In the genomic region with DNA sequence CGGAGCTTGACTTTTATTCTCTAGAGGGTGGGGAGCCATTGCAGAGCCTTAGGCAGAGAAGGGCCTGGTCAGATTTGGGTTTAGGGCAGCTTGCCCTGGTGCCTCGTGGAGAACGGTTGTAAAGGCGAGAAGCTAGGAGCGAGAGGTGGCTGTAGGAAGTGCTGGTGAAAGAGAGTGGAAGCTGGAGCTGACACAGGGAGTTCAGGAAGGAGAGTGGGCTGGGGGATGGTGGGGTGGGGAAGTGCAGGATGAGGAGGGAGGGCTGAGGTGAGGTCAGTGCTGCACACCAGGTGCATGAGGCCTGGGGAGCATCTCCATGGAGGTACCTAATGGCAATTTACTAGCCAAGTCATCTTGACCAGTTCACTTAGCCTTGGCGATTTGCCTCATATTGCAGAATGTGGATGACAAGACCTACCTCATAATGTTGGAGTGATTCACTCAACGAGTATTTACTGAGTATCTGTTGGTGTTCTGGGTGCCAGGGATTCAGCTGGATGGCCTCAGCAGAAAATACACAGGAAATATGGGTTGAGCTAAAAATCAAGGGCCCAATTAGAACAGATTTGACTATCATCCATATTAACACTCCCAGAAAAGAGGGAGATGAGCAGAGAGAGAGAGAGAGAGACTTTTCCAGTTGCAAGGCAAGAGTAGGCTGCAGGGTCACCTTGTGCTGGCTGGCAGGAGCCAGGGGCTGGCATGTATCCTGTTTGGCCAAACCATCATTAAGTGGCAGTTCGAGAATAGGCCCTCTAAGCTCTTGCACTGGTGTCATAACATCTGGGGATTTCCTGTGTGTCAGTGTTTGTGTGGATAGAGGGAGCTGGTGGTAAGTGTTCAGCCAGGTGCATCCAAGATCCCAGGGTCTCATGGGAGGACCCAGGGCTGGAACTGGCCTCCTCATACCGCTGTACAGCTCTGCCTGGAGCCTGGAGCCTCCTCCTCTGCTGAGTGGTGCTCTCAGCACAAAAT, we compare ENCODE assay signal across 13 cellular contexts. TPM values are rescaled to one million over a fixed set of nuclear protein-coding genes. Genes with fewer than 3 reads are reported as not detected.
DNase-seq lines count a peak whose midpoint lies in the region; ATAC-seq, FAIRE-seq and TF ChIP-seq lines count a peak whose summit lies in the region.
"Had no signal": no experiment of that assay in that cellular context is flagged by ENCODE, and none has a peak within 500 bp of the region (broad histone marks: within the 10 kb centered on the region; RNA-seq: fewer than 3 reads in every experiment).

No MANE protein-coding gene starts in this region.

- ATAC-seq in mucosa of descending colon = no peak
- ATAC-seq in naive thymus-derived CD8-positive, alpha-beta T cell = no peak

- H3K9me3 Mint-ChIP-seq in astrocyte (ENCODE audit: unreplicated experiment) = no peaks in the 10 kb centered on the region
- no peaks in the 10 kb centered on the region for H3K9me3 Mint-ChIP-seq in naive thymus-derived CD8-positive, alpha-beta T cell

- peaks cover 5% of the 10 kb centered on the region for H3K27me3 ChIP-seq in AG04450 (ENCODE audit: control insufficient read depth, insufficient read depth, low read length)
- peaks cover 4% of the 10 kb centered on the region for H3K27me3 ChIP-seq in astrocyte (ENCODE audit: insufficient read depth, low read length)
- H3K27me3 ChIP-seq: ovary had no signal

- TF ChIP-seq CTCF in AG04450 (IDR thresholded peaks at IDR 0.05; ENCODE audit: low read depth, low read length) = no peak
- TF ChIP-seq CTCF in astrocyte (IDR thresholded peaks at IDR 0.05; ENCODE audit: insufficient read depth, low read depth, low read length) = no peak
- TF ChIP-seq CTCF in mucosa of descending colon (IDR thresholded peaks at IDR 0.05) = no peak

- H3K9me3 ChIP-seq in AG04450 (ENCODE audit: control insufficient read depth, insufficient read depth, low read length) (peaks cover 7% of the 10 kb centered on the region; the same call in 1 of the 2 replicates), astrocyte (ENCODE audit: insufficient read depth, low read depth, low read length) (no peaks in the 10 kb centered on the region), mucosa of descending colon (no peaks in the 10 kb centered on the region)
- H3K9me3 ChIP-seq: ovary had no signal

- no peaks in the 10 kb centered on the region for H3K36me3 ChIP-seq in astrocyte (ENCODE audit: insufficient read depth, low read length)
- no peaks in the 10 kb centered on the region for H3K36me3 ChIP-seq in mucosa of descending colon (ENCODE audit: low read depth)
- H3K36me3 ChIP-seq: ovary had no signal

- POLR2A ChIA-PET in AG04450 (lab: Yijun Ruan, JAX) = no interaction called here
- POLR2A ChIA-PET in naive thymus-derived CD8-positive, alpha-beta T cell (lab: Charles Lee) = no interaction called here

- H2AFZ ChIP-seq in astrocyte (ENCODE audit: low read depth, low read length) = no peak overlapping the region

- no peaks in the 10 kb centered on the region for H4K20me1 ChIP-seq in astrocyte (ENCODE audit: insufficient read depth, low read length)

- CTCF ChIA-PET in AG04450 (lab: Charles Lee) = interaction anchor here (2.1 kb wide), 1 partner anchor 14 kb away, joined by 7 read pairs; no protein-coding TSS in a partner anchor

- no peaks in the 10 kb centered on the region for H3K4me1 ChIP-seq in astrocyte (ENCODE audit: insufficient read depth, low read length)
- no peaks in the 10 kb centered on the region for H3K4me1 ChIP-seq in mucosa of descending colon (ENCODE audit: low read depth)

- peak; percentile 58 for FAIRE-seq in astrocyte (lab: Jason Lieb, UNC)
- FAIRE-seq: H1 had no signal

- peak overlapping the region; percentile 21 for H3K27ac ChIP-seq in AG04450 (ENCODE audit: low read depth, low read length)
- H3K27ac ChIP-seq in astrocyte (ENCODE audit: low read depth, low read length) = no peak overlapping the region
- H3K27ac ChIP-seq: ovary had no signal

- DNase-seq in AG04450 (ENCODE audit: low read depth, low spot score) (peak; percentile 69), HPDE6-E6E7 (ENCODE audit: extremely low spot score) (peak; percentile 31), astrocyte (ENCODE audit: low read depth) (peak; percentile 80), islet precursor cell (peak; percentile 47), mucosa of descending colon (no peak), NCI-H1436 (lab: John Stamatoyannopoulos, UW) (no peak), ecto neural progenitor cell (ENCODE audit: low spot score) (no peak)
- DNase-seq in naive thymus-derived CD8-positive, alpha-beta T cell = no peak
- DNase-seq: anterior cingulate cortex, COR-L47, NCI-H146, ovary had no signal

- intact Hi-C loops in mucosa of descending colon (cut with DNase I, micrococcal nuclease) = no loop called here

- H3K9ac ChIP-seq in astrocyte (ENCODE audit: low read length) = no peak overlapping the region

- H3K4me1 Mint-ChIP-seq in astrocyte (ENCODE audit: low read depth, unreplicated experiment) = peaks cover 2% of the 10 kb centered on the region
- H3K4me1 Mint-ChIP-seq in naive thymus-derived CD8-positive, alpha-beta T cell = peaks cover 0 to 8% (median 0%) of the 10 kb centered on the region in 4 donors

- H3K4me3 ChIP-seq in AG04450 (ENCODE audit: low read depth, low read length) (no peak overlapping the region), astrocyte (ENCODE audit: insufficient read depth, low read depth, low read length) (no peak overlapping the region), mucosa of descending colon (no peak overlapping the region)
- H3K4me3 ChIP-seq: ovary had no signal

- no peak overlapping the region for H3K4me2 ChIP-seq in astrocyte (ENCODE audit: low read length)

- H3K79me2 ChIP-seq in astrocyte (ENCODE audit: insufficient read depth, low read length) = no peaks in the 10 kb centered on the region

- H3K4me3 Mint-ChIP-seq in astrocyte (ENCODE audit: unreplicated experiment) = no peak overlapping the region
- no peak overlapping the region for H3K4me3 Mint-ChIP-seq in naive thymus-derived CD8-positive, alpha-beta T cell

- peak overlapping the region; percentile 90 for H3K27ac Mint-ChIP-seq in astrocyte (ENCODE audit: unreplicated experiment)
- H3K27ac Mint-ChIP-seq in naive thymus-derived CD8-positive, alpha-beta T cell = peak overlapping the region in 4 of 10 donors; percentile 1 to 77 (median 41)

- peaks cover 9% of the 10 kb centered on the region for H3K27me3 Mint-ChIP-seq in astrocyte (ENCODE audit: low read depth, unreplicated experiment)
- no peaks in the 10 kb centered on the region for H3K27me3 Mint-ChIP-seq in naive thymus-derived CD8-positive, alpha-beta T cell

- H3K36me3 Mint-ChIP-seq in astrocyte (ENCODE audit: low read depth, unreplicated experiment) = peaks cover 3% of the 10 kb centered on the region
- H3K36me3 Mint-ChIP-seq in naive thymus-derived CD8-positive, alpha-beta T cell = no peaks in the 10 kb centered on the region

RNA-seq across cellular contexts. Expression of a gene that starts 44.4 kb away (rescaled TPM):
- 0.05 TPM in 1 of 2 replicates, not detected in the other for polyA plus RNA-seq in AG04450 (2011; rRNA removed)
- not detected in 2 replicates for polyA minus RNA-seq in AG04450 (2011; rRNA and poly(A)+ RNA removed)
- total RNA-seq in astrocyte = not detected in 2 replicates
- 10 to 100 TPM; 22.0 to 34.7 (median 22.2) TPM for total RNA-seq in mucosa of descending colon
- not detected for total RNA-seq in naive thymus-derived CD8-positive, alpha-beta T cell
- under 1 TPM in 2 of 3 donors, not detected in 1; 0.11 to 0.22 TPM for polyA plus RNA-seq in naive thymus-derived CD8-positive, alpha-beta T cell

Comparison
In these comparisons a context has a peak if more than half of its experiments do, and no peak if none do; other contexts are left out.
1. DNase-seq: peak in AG04450 (single experiment), HPDE6-E6E7 (single experiment), astrocyte (single experiment) and islet precursor cell (single experiment); none in mucosa of descending colon (0 of 3), naive thymus-derived CD8-positive, alpha-beta T cell (0 of 10), NCI-H1436 (single experiment) and ecto neural progenitor cell (single experiment).
2. RNA of a gene that starts 44.4 kb away (total RNA-seq): 22.0 to 34.7 TPM in mucosa of descending colon; not detected in astrocyte and not detected in naive thymus-derived CD8-positive, alpha-beta T cell; every median in the first group is over 10 times any median in the second.